Comparison of ENCODE assay signal across 1 cellular context in genomic region chr12:103840881-103841689, GRCh38.
TF ChIP-seq lines count a peak whose summit lies in the region.

Gene NT5DC3 (minus strand): TSS chr12:103841234. CDS start chr12:103841156, 78 bp downstream.

TF ChIP-seq in HEK293, 187 proteins besides CTCF, POLR2A, EP300 and RAD21 (continued from another document):
- TF ChIP-seq PRDM10 (tag by site-specific recombination; IDR thresholded peaks at IDR 0.05), result peak; percentile 62
- TF ChIP-seq ZNF529 (tag by site-specific recombination; IDR thresholded peaks at IDR 0.05; ENCODE audit: insufficient replicate concordance), result no peak
- no peak for TF ChIP-seq ZNF362 (tag by site-specific recombination; IDR thresholded peaks at IDR 0.05)
- no peak for TF ChIP-seq PRDM2 (tag by site-specific recombination; IDR thresholded peaks at IDR 0.05; ENCODE audit: borderline replicate concordance)
- no peak for TF ChIP-seq ZNF16 (tag by site-specific recombination; IDR thresholded peaks at IDR 0.05; ENCODE audit: low read depth)
TF ChIP-seq in HEK293: peak in this region for 33.
